ENCODE assay signal across 20 cellular contexts in genomic region chr15:91480426-91480825, GRCh38.
A peak's percentile ranks its signal among the peaks of the same experiment; 100 is the strongest.
DNase-seq lines count a peak whose midpoint lies in the region; ATAC-seq, FAIRE-seq and TF ChIP-seq lines count a peak whose summit lies in the region.
"Had no signal": no experiment of that assay in that cellular context is flagged by ENCODE, and none has a peak within 500 bp of the region (broad histone marks: within the 10 kb centered on the region; RNA-seq: fewer than 3 reads in every experiment).

No MANE protein-coding gene starts in this region.

- H3K4me3 Mint-ChIP-seq in neural progenitor cell: no peak overlapping the region
- H3K4me3 Mint-ChIP-seq: B cell; CD8-positive, alpha-beta T cell; HFFc6 had no signal

- CTCF ChIA-PET in A549 (lab: Yijun Ruan, JAX): no interaction called here

- H3K36me3 ChIP-seq in KOPT-K1 (ENCODE audit: insufficient read depth, low read length) (no peaks in the 10 kb centered on the region), SK-N-MC (ENCODE audit: insufficient read depth, low read length) (no peaks in the 10 kb centered on the region), neural progenitor cell (no peaks in the 10 kb centered on the region)
- H3K36me3 ChIP-seq: BLaER1, HAP-1 had no signal

- no peaks in the 10 kb centered on the region for H3K27me3 ChIP-seq in neural progenitor cell
- H3K27me3 ChIP-seq: BLaER1 had no signal

- no peak for FAIRE-seq in A549 (lab: Jason Lieb, UNC)
- FAIRE-seq: G401.6, GM12892, H54 had no signal

- H3K4me1 Mint-ChIP-seq in neural progenitor cell: peaks cover 7% of the 10 kb centered on the region
- H3K4me1 Mint-ChIP-seq: B cell had no signal

- H3K27ac Mint-ChIP-seq in neural progenitor cell: no peak overlapping the region
- H3K27ac Mint-ChIP-seq: B cell; CD8-positive, alpha-beta T cell; HFFc6 had no signal

- H3K9me3 ChIP-seq in A549: no peaks in the 10 kb centered on the region; the same call in 2 of the 3 replicates
- H3K9me3 ChIP-seq in KOPT-K1 (ENCODE audit: insufficient read depth, low read length, poor library complexity, severe bottlenecking): no peaks in the 10 kb centered on the region
- no peaks in the 10 kb centered on the region for H3K9me3 ChIP-seq in SK-N-MC (ENCODE audit: low read depth, low read length)
- H3K9me3 ChIP-seq in neural progenitor cell (ENCODE audit: low read depth): no peaks in the 10 kb centered on the region
- H3K9me3 ChIP-seq: BLaER1, Caco-2, HAP-1 had no signal

- no peak for TF ChIP-seq POLR2A in A549 (IDR thresholded peaks at IDR 0.05; ENCODE audit: low read length)

- no peaks in the 10 kb centered on the region for H3K27me3 Mint-ChIP-seq in neural progenitor cell (ENCODE audit: insufficient read depth, low read depth)
- H3K27me3 Mint-ChIP-seq: CD4-positive, CD25-positive, alpha-beta regulatory T cell had no signal

- no peak for ATAC-seq in A549
- ATAC-seq: CD8-positive, alpha-beta T cell had no signal

- no peak overlapping the region for H3K4me3 ChIP-seq in A549
- H3K4me3 ChIP-seq in SK-N-MC: peak overlapping the region; percentile 51
- H3K4me3 ChIP-seq in neural progenitor cell: no peak overlapping the region
- H3K4me3 ChIP-seq: BLaER1, HAP-1 had no signal

- DNase-seq in A549 (ENCODE audit: low read depth in 1 of 2, low spot score in 1 of 2) (no peak), SK-N-MC (ENCODE audit: low read depth, low spot score) (peak; percentile 61), neural progenitor cell (ENCODE audit: low spot score) (no peak), NCI-H526 treated with DMSO at 0.1 percent for 48 hours (lab: John Stamatoyannopoulos, UW) (no peak)
- DNase-seq in activated CD4-positive, CD25-positive, alpha-beta regulatory T cell (lab: John Stamatoyannopoulos, UW): no peak
- DNase-seq: Caco-2; CD4-positive, CD25-positive, alpha-beta regulatory T cell; CD8-positive, alpha-beta T cell; DMS153; DND-41; GOT3; HFFc6 had no signal

- TF ChIP-seq EP300 in A549 (IDR thresholded peaks at IDR 0.05): no peak

- TF ChIP-seq RAD21 in A549 (conservative IDR thresholded peaks at IDR 0.05 in 1 of 2, IDR thresholded peaks at IDR 0.05 in 1 of 2): no peak

- H3K36me3 Mint-ChIP-seq in neural progenitor cell: no peaks in the 10 kb centered on the region
- H3K36me3 Mint-ChIP-seq: CD8-positive, alpha-beta T cell had no signal

- no peaks in the 10 kb centered on the region for H3F3A ChIP-seq in neural progenitor cell (ENCODE audit: low read depth)

- H4K20me1 ChIP-seq in neural progenitor cell (ENCODE audit: low read depth): no peaks in the 10 kb centered on the region
- H4K20me1 ChIP-seq: BLaER1 had no signal

- 55% methylated on average over 4 of the region's 4 CpGs for WGBS in A549 (ENCODE audit: missing lambda C conversion rate)

- peak overlapping the region; percentile 78 for H2AFZ ChIP-seq in neural progenitor cell (replicated peaks)

- no peaks in the 10 kb centered on the region for H3K9me3 Mint-ChIP-seq in neural progenitor cell
- H3K9me3 Mint-ChIP-seq: CD8-positive, alpha-beta T cell; HFFc6 had no signal

- no peaks in the 10 kb centered on the region for H3K79me2 ChIP-seq in neural progenitor cell (ENCODE audit: low read depth)

- TF ChIP-seq CTCF in A549 (IDR thresholded peaks at IDR 0.05): no peak
- TF ChIP-seq CTCF in neural progenitor cell (IDR thresholded peaks at IDR 0.05): no peak

- H3K27ac ChIP-seq in A549 (no peak overlapping the region), KOPT-K1 (ENCODE audit: low read depth, low read length, poor library complexity, severe bottlenecking) (peak overlapping the region; percentile 91), SK-N-MC (peak overlapping the region; percentile 54), neural progenitor cell (no peak overlapping the region)
- H3K27ac ChIP-seq: BLaER1, C4-2B had no signal

- no peak overlapping the region for H3K4me2 ChIP-seq in A549
- H3K4me2 ChIP-seq in neural progenitor cell: no peak overlapping the region
- H3K4me2 ChIP-seq: BLaER1 had no signal

- H3K4me1 ChIP-seq in A549: no peaks in the 10 kb centered on the region
- H3K4me1 ChIP-seq in neural progenitor cell: peaks cover 11% of the 10 kb centered on the region
- H3K4me1 ChIP-seq: BLaER1, Caco-2, HAP-1 had no signal

- POLR2A ChIA-PET in A549 (lab: Yijun Ruan, JAX): no interaction called here

- H3K9ac ChIP-seq in SK-N-MC (ENCODE audit: insufficient read length) (no peak overlapping the region), neural progenitor cell (no peak overlapping the region)
- H3K9ac ChIP-seq: BLaER1 had no signal

TF ChIP-seq in A549, 52 proteins besides CTCF, POLR2A, EP300 and RAD21:
- TF ChIP-seq MAFK (IDR thresholded peaks at IDR 0.05; ENCODE audit: partially characterized antibody): peak; percentile 39
- TF ChIP-seq FOXS1 (CRISPR knock-in tag; IDR thresholded peaks at IDR 0.05): no peak

Comparison
In these comparisons a context has a peak if more than half of its experiments do, and no peak if none do; other contexts are left out.
1. H3K27ac ChIP-seq: peak in KOPT-K1 (single experiment) and SK-N-MC (single experiment); none in A549 (0 of 2) and neural progenitor cell (single experiment).